ENCODE assay signal across 31 cellular contexts in genomic region chr13:110826101-110826500, GRCh38.
"Had no signal": no experiment of that assay in that cellular context is flagged by ENCODE, and none has a peak within 500 bp of the region (broad histone marks: within the 10 kb centered on the region; RNA-seq: fewer than 3 reads in every experiment).

No MANE protein-coding gene starts in this region.

- H3K27me3 ChIP-seq: ascending aorta had no signal

- H3K4me3 Mint-ChIP-seq: activated B cell treated with CpG ODN at 0.5 μM for 24 hours; activated CD4-positive, alpha-beta memory T cell treated with anti-CD3 and anti-CD28 coated beads for 36 hours; activated CD4-positive, alpha-beta T cell treated with anti-CD3 and anti-CD28 coated beads, Interleukin-2, amount 10 ng/mL, durations not matched to agents 24 days and 14 days; activated CD8-positive, alpha-beta T cell treated with anti-CD3 and anti-CD28 coated beads for 36 hours; activated naive CD4-positive, alpha-beta T cell treated with anti-CD3 and anti-CD28 coated beads, Interleukin-2, amount 10 ng/mL, durations not matched to agents 7 days and 5 days; activated naive CD4-positive, alpha-beta T cell treated with anti-CD3 and anti-CD28 coated beads, Interleukin-2, amount 50 U/mL, for 24 hours; activated naive CD8-positive, alpha-beta T cell; activated naive CD8-positive, alpha-beta T cell treated with anti-CD3 and anti-CD28 coated beads, Interleukin-2, amount 10 ng/mL, durations not matched to agents 7 days and 5 days; activated naive CD8-positive, alpha-beta T cell treated with anti-CD3 and anti-CD28 coated beads, Interleukin-2, amount 50 U/mL, for 24 hours; activated T-cell treated with anti-CD3 and anti-CD28 coated beads, Interleukin-2, amount 50 U/mL, for 4 hours; activated T-cell treated with anti-CD3 and anti-CD28 coated beads, Interleukin-2, amount 50 U/mL, for 72 hours; activated T-helper 1 cell treated with anti-CD3 and anti-CD28 coated beads, Interleukin-12 subunit alpha, Interleukin-12 subunit beta, Interleukin-2, Interleukin-4 antibody, amounts not matched to agents 30 ng/mL and 10 ng/mL and 1 ng/mL, durations not matched to agents 14 hours and 24 hours and 36 hours; activated T-helper 17 cell treated with anti-CD3 and anti-CD28 coated beads, Interleukin-2, amount 50 U/mL, for 72 hours; brain; T-cell; T-helper 17 cell; T-helper 2 cell treated with Interferon-gamma antibody and Interleukin-4, amounts not matched to agents 5 μg/mL and 100 μg/mL, for 36 hours had no signal

- H3K9me3 ChIP-seq: ascending aorta had no signal

- H3K27ac ChIP-seq: ascending aorta, WERI-Rb-1 had no signal

- H3K4me1 ChIP-seq: ascending aorta had no signal

- H3K36me3 ChIP-seq: ascending aorta, WERI-Rb-1 had no signal

- H3K27ac Mint-ChIP-seq: activated B cell treated with CpG ODN at 0.5 μM for 24 hours; activated CD4-positive, alpha-beta memory T cell treated with anti-CD3 and anti-CD28 coated beads for 36 hours; activated CD4-positive, alpha-beta T cell treated with anti-CD3 and anti-CD28 coated beads, Interleukin-2, amount 10 ng/mL, durations not matched to agents 24 days and 14 days; activated CD8-positive, alpha-beta T cell treated with anti-CD3 and anti-CD28 coated beads for 36 hours; activated naive CD4-positive, alpha-beta T cell treated with anti-CD3 and anti-CD28 coated beads, Interleukin-2, amount 10 ng/mL, durations not matched to agents 7 days and 5 days; activated naive CD4-positive, alpha-beta T cell treated with anti-CD3 and anti-CD28 coated beads, Interleukin-2, amount 50 U/mL, for 24 hours; activated naive CD8-positive, alpha-beta T cell; activated naive CD8-positive, alpha-beta T cell treated with anti-CD3 and anti-CD28 coated beads, Interleukin-2, amount 10 ng/mL, durations not matched to agents 7 days and 5 days; activated naive CD8-positive, alpha-beta T cell treated with anti-CD3 and anti-CD28 coated beads, Interleukin-2, amount 50 U/mL, for 24 hours; activated T-cell treated with anti-CD3 and anti-CD28 coated beads, Interleukin-2, amount 50 U/mL, for 72 hours; activated T-helper 1 cell treated with anti-CD3 and anti-CD28 coated beads, Interleukin-12 subunit alpha, Interleukin-12 subunit beta, Interleukin-2, Interleukin-4 antibody, amounts not matched to agents 30 ng/mL and 10 ng/mL and 1 ng/mL, durations not matched to agents 14 hours and 24 hours and 36 hours; activated T-helper 17 cell treated with anti-CD3 and anti-CD28 coated beads, Interleukin-2, amount 50 U/mL, for 72 hours; T-cell; T-helper 17 cell; T-helper 2 cell treated with Interferon-gamma antibody and Interleukin-4, amounts not matched to agents 5 μg/mL and 100 μg/mL, for 36 hours had no signal

- FAIRE-seq: TTC549 had no signal

- ATAC-seq: activated CD8-positive, alpha-beta T cell treated with anti-CD3 and anti-CD28 coated beads for 36 hours; activated naive CD8-positive, alpha-beta T cell treated with anti-CD3 and anti-CD28 coated beads, Interleukin-2, amount 50 U/mL, for 24 hours; activated T-cell treated with anti-CD3 and anti-CD28 coated beads, Interleukin-2, amount 50 U/mL, for 4 hours; activated T-cell treated with anti-CD3 and anti-CD28 coated beads, Interleukin-2, amount 50 U/mL, for 72 hours; activated T-helper 17 cell treated with anti-CD3 and anti-CD28 coated beads, Interleukin-2, amount 50 U/mL, for 72 hours; T-cell; T-helper 17 cell had no signal

- DNase-seq: activated B cell treated with CpG ODN at 0.5 μM for 24 hours; activated CD4-positive, alpha-beta memory T cell treated with anti-CD3 and anti-CD28 coated beads for 36 hours; activated CD4-positive, alpha-beta T cell treated with anti-CD3 and anti-CD28 coated beads for 4 hours; activated CD4-positive, alpha-beta T cell treated with anti-CD3 and anti-CD28 coated beads, Interleukin-2, amount 10 ng/mL, durations not matched to agents 24 days and 14 days; activated CD4-positive, alpha-beta T cell treated with anti-CD3 and anti-CD28 coated beads, Interleukin-2, amount 50 U/mL, for 1 hour; activated CD4-positive, alpha-beta T cell treated with anti-CD3 and anti-CD28 coated beads, Interleukin-2, amount 50 U/mL, for 4 hours; activated CD4-positive, CD25-positive, alpha-beta regulatory T cell treated with anti-CD3 and anti-CD28 coated beads, Interleukin-2, amount 50 U/mL, for 72 hours; activated CD8-positive, alpha-beta memory T cell treated with anti-CD3 and anti-CD28 coated beads, Interleukin-2, amount 50 U/mL, for 4 hours; activated CD8-positive, alpha-beta T cell treated with anti-CD3 and anti-CD28 coated beads for 36 hours; activated gamma-delta T cell; activated naive CD4-positive, alpha-beta T cell treated with anti-CD3 and anti-CD28 coated beads, Interleukin-2, amount 10 ng/mL, durations not matched to agents 7 days and 5 days; activated naive CD4-positive, alpha-beta T cell treated with Interleukin-2 at 50 U/mL for 16 hours; activated naive CD8-positive, alpha-beta T cell treated with anti-CD3 and anti-CD28 coated beads, Interleukin-2, amount 10 ng/mL, durations not matched to agents 7 days and 5 days; activated naive CD8-positive, alpha-beta T cell treated with anti-CD3 and anti-CD28 coated beads, Interleukin-2, amount 50 U/mL, for 24 hours; activated T-cell treated with anti-CD3 and anti-CD28 coated beads for 4 hours; activated T-cell treated with anti-CD3 and anti-CD28 coated beads, Interleukin-2, amount 50 U/mL, for 1 hour; activated T-cell treated with anti-CD3 and anti-CD28 coated beads, Interleukin-2, amount 50 U/mL, for 4 hours; activated T-cell treated with anti-CD3 and anti-CD28 coated beads, Interleukin-2, amount 50 U/mL, for 72 hours; central memory CD4-positive, alpha-beta T cell; T-cell; T-helper 17 cell; T-helper 9 cell; WERI-Rb-1 had no signal

- H3K9me3 Mint-ChIP-seq: activated B cell treated with CpG ODN at 0.5 μM for 24 hours; activated CD4-positive, alpha-beta memory T cell treated with anti-CD3 and anti-CD28 coated beads for 36 hours; activated CD4-positive, alpha-beta T cell treated with anti-CD3 and anti-CD28 coated beads, Interleukin-2, amount 10 ng/mL, durations not matched to agents 24 days and 14 days; activated CD8-positive, alpha-beta T cell treated with anti-CD3 and anti-CD28 coated beads for 36 hours; activated naive CD4-positive, alpha-beta T cell treated with anti-CD3 and anti-CD28 coated beads, Interleukin-2, amount 10 ng/mL, durations not matched to agents 7 days and 5 days; activated naive CD4-positive, alpha-beta T cell treated with anti-CD3 and anti-CD28 coated beads, Interleukin-2, amount 50 U/mL, for 24 hours; activated naive CD8-positive, alpha-beta T cell treated with anti-CD3 and anti-CD28 coated beads, Interleukin-2, amount 50 U/mL, for 24 hours; activated T-cell treated with anti-CD3 and anti-CD28 coated beads, Interleukin-2, amount 50 U/mL, for 4 hours; activated T-cell treated with anti-CD3 and anti-CD28 coated beads, Interleukin-2, amount 50 U/mL, for 72 hours; activated T-helper 1 cell treated with anti-CD3 and anti-CD28 coated beads, Interleukin-12 subunit alpha, Interleukin-12 subunit beta, Interleukin-2, Interleukin-4 antibody, amounts not matched to agents 30 ng/mL and 10 ng/mL and 1 ng/mL, durations not matched to agents 14 hours and 24 hours and 36 hours; activated T-helper 17 cell treated with anti-CD3 and anti-CD28 coated beads, Interleukin-2, amount 50 U/mL, for 72 hours; T-cell; T-helper 2 cell treated with Interferon-gamma antibody and Interleukin-4, amounts not matched to agents 5 μg/mL and 100 μg/mL, for 36 hours had no signal

- H3K4me3 ChIP-seq: ascending aorta had no signal

- H3K27me3 Mint-ChIP-seq: activated CD8-positive, alpha-beta T cell treated with anti-CD3 and anti-CD28 coated beads for 36 hours; activated naive CD4-positive, alpha-beta T cell treated with anti-CD3 and anti-CD28 coated beads, Interleukin-2, amount 50 U/mL, for 24 hours; activated naive CD8-positive, alpha-beta T cell had no signal

- H3K36me3 Mint-ChIP-seq: activated CD4-positive, alpha-beta memory T cell treated with anti-CD3 and anti-CD28 coated beads for 36 hours; activated naive CD4-positive, alpha-beta T cell treated with anti-CD3 and anti-CD28 coated beads, Interleukin-2, amount 10 ng/mL, durations not matched to agents 7 days and 5 days; activated naive CD4-positive, alpha-beta T cell treated with anti-CD3 and anti-CD28 coated beads, Interleukin-2, amount 50 U/mL, for 24 hours; brain; T-cell had no signal

- H3K4me1 Mint-ChIP-seq: activated B cell treated with CpG ODN at 0.5 μM for 24 hours; activated T-helper 17 cell treated with anti-CD3 and anti-CD28 coated beads, Interleukin-2, amount 50 U/mL, for 72 hours; brain had no signal
